ENCODE assay signal across 1 cellular context in the genomic region with DNA sequence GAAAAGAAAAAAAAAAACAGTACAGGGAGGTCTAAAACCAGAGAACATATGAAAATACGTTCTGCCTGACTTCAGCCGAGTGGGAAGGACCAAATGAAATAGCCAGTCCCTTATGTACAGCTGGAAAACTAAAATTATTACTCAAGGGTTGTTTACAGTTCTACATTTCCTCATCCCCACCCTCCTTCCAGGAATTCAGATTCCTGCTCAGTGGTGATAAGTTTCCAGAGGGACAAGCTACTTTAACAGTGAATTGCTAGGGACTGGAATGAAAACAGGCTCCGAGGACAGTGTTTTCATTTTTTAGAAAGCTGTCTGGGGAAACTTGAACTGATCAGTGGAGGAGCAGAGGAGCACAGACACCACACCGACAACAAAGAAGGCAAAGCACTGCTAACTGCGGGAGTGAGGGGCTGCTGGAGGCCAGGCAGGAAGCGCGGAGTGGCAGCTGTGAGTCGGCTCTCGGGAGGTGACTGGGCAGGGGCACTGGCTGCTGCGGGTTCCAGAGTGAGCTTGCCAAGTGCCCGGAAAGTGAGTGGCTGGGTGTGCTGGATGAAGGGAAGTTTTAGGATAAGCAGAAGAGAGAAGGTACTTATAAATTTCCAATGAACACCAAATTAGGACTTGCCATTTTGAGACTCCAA.
TF ChIP-seq lines count a peak whose summit lies in the region.

No MANE protein-coding gene starts in this region.

TF ChIP-seq in K562, 482 proteins besides CTCF, POLR2A, EP300 and RAD21 (continued from another document):
- TF ChIP-seq TCF3 (CRISPR knock-in tag; IDR thresholded peaks at IDR 0.05) = peak; percentile 37; the same call in 1 of the 2 replicates
- no peak for TF ChIP-seq EHMT2 (IDR thresholded peaks at IDR 0.05)
